17 cellular contexts compared by ENCODE assay signal in the genomic region with DNA sequence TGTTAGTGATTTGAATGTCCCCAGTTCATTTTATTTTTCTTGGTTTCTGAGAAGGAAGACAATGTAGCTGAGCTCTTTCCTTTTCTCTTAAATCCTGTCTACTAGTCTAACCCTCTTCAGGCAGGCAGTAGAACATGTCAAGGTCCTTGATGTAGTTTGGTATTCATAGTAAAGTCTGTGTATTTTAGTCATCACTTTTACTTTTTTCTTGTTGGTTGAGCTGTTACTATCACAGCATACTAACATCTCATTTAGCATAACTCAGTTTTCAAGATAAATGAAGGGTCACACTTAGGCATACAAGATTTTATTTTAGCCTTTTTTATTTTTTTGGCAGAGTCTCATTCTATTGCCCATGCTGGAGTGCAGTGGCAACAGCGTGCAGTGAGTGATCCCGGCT.
DNase-seq lines count a peak whose midpoint lies in the region; ATAC-seq and TF ChIP-seq lines count a peak whose summit lies in the region.
"Had no signal": no experiment of that assay in that cellular context is flagged by ENCODE, and none has a peak within 500 bp of the region (broad histone marks: within the 10 kb centered on the region; RNA-seq: fewer than 3 reads in every experiment).

No MANE protein-coding gene starts in this region.

- no peak for ATAC-seq in activated naive CD8-positive, alpha-beta T cell treated with anti-CD3 and anti-CD28 coated beads, Interleukin-2, amount 50 U/mL, for 24 hours
- ATAC-seq in activated T-helper 17 cell treated with anti-CD3 and anti-CD28 coated beads, Interleukin-2, amount 50 U/mL, for 72 hours (replicated peaks): peak; percentile 27
- ATAC-seq in naive thymus-derived CD8-positive, alpha-beta T cell: no peak
- ATAC-seq in HG02798 (IDR thresholded peaks at IDR 0.05; ENCODE audit: poor library complexity, unreplicated experiment): no peak
- ATAC-seq in gastrocnemius medialis: no peak
- ATAC-seq: HCT116 had no signal

- H3K4me3 Mint-ChIP-seq in activated naive CD8-positive, alpha-beta T cell: no peak overlapping the region
- no peak overlapping the region for H3K4me3 Mint-ChIP-seq in activated naive CD8-positive, alpha-beta T cell treated with anti-CD3 and anti-CD28 coated beads, Interleukin-2, amount 50 U/mL, for 24 hours
- H3K4me3 Mint-ChIP-seq in activated T-helper 17 cell treated with anti-CD3 and anti-CD28 coated beads, Interleukin-2, amount 50 U/mL, for 72 hours: no peak overlapping the region
- peak overlapping the region in 1 of 10 donors; percentile 23 for H3K4me3 Mint-ChIP-seq in naive thymus-derived CD8-positive, alpha-beta T cell

- no peaks in the 10 kb centered on the region for H3K27me3 Mint-ChIP-seq in activated naive CD8-positive, alpha-beta T cell
- H3K27me3 Mint-ChIP-seq in activated naive CD8-positive, alpha-beta T cell treated with anti-CD3 and anti-CD28 coated beads, Interleukin-2, amount 50 U/mL, for 24 hours: no peaks in the 10 kb centered on the region
- no peaks in the 10 kb centered on the region for H3K27me3 Mint-ChIP-seq in activated T-helper 17 cell treated with anti-CD3 and anti-CD28 coated beads, Interleukin-2, amount 50 U/mL, for 72 hours
- H3K27me3 Mint-ChIP-seq in naive thymus-derived CD8-positive, alpha-beta T cell: no peaks in the 10 kb centered on the region

- peaks cover 3% of the 10 kb centered on the region for H3K36me3 Mint-ChIP-seq in activated naive CD8-positive, alpha-beta T cell
- peaks cover 11% of the 10 kb centered on the region for H3K36me3 Mint-ChIP-seq in activated naive CD8-positive, alpha-beta T cell treated with anti-CD3 and anti-CD28 coated beads, Interleukin-2, amount 50 U/mL, for 24 hours (ENCODE audit: low read depth)
- peaks cover 36% of the 10 kb centered on the region for H3K36me3 Mint-ChIP-seq in activated T-helper 17 cell treated with anti-CD3 and anti-CD28 coated beads, Interleukin-2, amount 50 U/mL, for 72 hours (ENCODE audit: low read depth)
- H3K36me3 Mint-ChIP-seq in naive thymus-derived CD8-positive, alpha-beta T cell: peaks cover 5 to 20% (median 9%) of the 10 kb centered on the region in 3 donors

- no peak overlapping the region for H3K4me3 ChIP-seq in gastrocnemius medialis

- TF ChIP-seq POLR2A in gastrocnemius medialis (IDR thresholded peaks at IDR 0.05): no peak

- H3K4me1 ChIP-seq in gastrocnemius medialis: peaks cover 11 to 13% of the 10 kb centered on the region in 2 donors

- H3K9me3 ChIP-seq in gastrocnemius medialis: no peaks in the 10 kb centered on the region

- no peaks in the 10 kb centered on the region for H3K36me3 ChIP-seq in gastrocnemius medialis

- in situ Hi-C loops in gastrocnemius medialis (cut with MboI; ENCODE audit: low sequenced_read_pairs in 4 of 4): no loop called here

- intact Hi-C loops in gastrocnemius medialis (cut with DNase I; ENCODE audit: low total_unique reads): no loop called here

- H3K27ac ChIP-seq in gastrocnemius medialis: no peak overlapping the region
- H3K27ac ChIP-seq: KMS-11 had no signal

- no peaks in the 10 kb centered on the region for H3K27me3 ChIP-seq in gastrocnemius medialis

- no peak for DNase-seq in activated naive CD8-positive, alpha-beta T cell treated with anti-CD3 and anti-CD28 coated beads, Interleukin-2, amount 50 U/mL, for 24 hours
- no peak for DNase-seq in naive thymus-derived CD8-positive, alpha-beta T cell
- DNase-seq in globus pallidus (ENCODE audit: low spot score): no peak
- no peak for DNase-seq in gastrocnemius medialis
- DNase-seq: GOT3, NCI-H1417, NCI-H187 treated with DMSO at 0.1 percent for 48 hours, NCI-H2227 treated with DMSO at 0.1 percent for 48 hours, NCI-H510A treated with DMSO at 0.1 percent for 48 hours, NCI-H774, OCI-M1, Right ventricle myocardium superior had no signal

- H3K27ac Mint-ChIP-seq in activated naive CD8-positive, alpha-beta T cell: peak overlapping the region; percentile 2
- H3K27ac Mint-ChIP-seq in activated naive CD8-positive, alpha-beta T cell treated with anti-CD3 and anti-CD28 coated beads, Interleukin-2, amount 50 U/mL, for 24 hours: no peak overlapping the region
- no peak overlapping the region for H3K27ac Mint-ChIP-seq in activated T-helper 17 cell treated with anti-CD3 and anti-CD28 coated beads, Interleukin-2, amount 50 U/mL, for 72 hours
- H3K27ac Mint-ChIP-seq in naive thymus-derived CD8-positive, alpha-beta T cell: peak overlapping the region in 7 of 10 donors; percentile 14 to 71 (median 48)

- POLR2A ChIA-PET in naive thymus-derived CD8-positive, alpha-beta T cell (lab: Charles Lee): interaction anchor here (0.6 to 1.2 kb wide), 3 partner anchors 28 to 85 kb away, joined by 3 to 4 read pairs (median 3); a partner anchor contains a TSS

- peaks cover 50% of the 10 kb centered on the region for H3K4me1 Mint-ChIP-seq in activated naive CD8-positive, alpha-beta T cell (ENCODE audit: low read depth)
- peaks cover 39% of the 10 kb centered on the region for H3K4me1 Mint-ChIP-seq in activated naive CD8-positive, alpha-beta T cell treated with anti-CD3 and anti-CD28 coated beads, Interleukin-2, amount 50 U/mL, for 24 hours
- H3K4me1 Mint-ChIP-seq in activated T-helper 17 cell treated with anti-CD3 and anti-CD28 coated beads, Interleukin-2, amount 50 U/mL, for 72 hours: peaks cover 30% of the 10 kb centered on the region
- H3K4me1 Mint-ChIP-seq in naive thymus-derived CD8-positive, alpha-beta T cell: peaks cover 28 to 59% (median 55%) of the 10 kb centered on the region in 4 donors

- no peaks in the 10 kb centered on the region for H3K9me3 Mint-ChIP-seq in activated naive CD8-positive, alpha-beta T cell (ENCODE audit: low read depth)
- no peaks in the 10 kb centered on the region for H3K9me3 Mint-ChIP-seq in activated naive CD8-positive, alpha-beta T cell treated with anti-CD3 and anti-CD28 coated beads, Interleukin-2, amount 50 U/mL, for 24 hours
- H3K9me3 Mint-ChIP-seq in activated T-helper 17 cell treated with anti-CD3 and anti-CD28 coated beads, Interleukin-2, amount 50 U/mL, for 72 hours: no peaks in the 10 kb centered on the region
- H3K9me3 Mint-ChIP-seq in naive thymus-derived CD8-positive, alpha-beta T cell: peaks cover 0 to 1% (median 0%) of the 10 kb centered on the region in 9 donors

- TF ChIP-seq CTCF in gastrocnemius medialis (IDR thresholded peaks at IDR 0.05 in 4 of 5, conservative IDR thresholded peaks at IDR 0.05 in 1 of 5): no peak

Comparison
In these comparisons a context has a peak if more than half of its experiments do, and no peak if none do; other contexts are left out.
1. H3K27ac Mint-ChIP-seq: peak in activated naive CD8-positive, alpha-beta T cell (single experiment) and naive thymus-derived CD8-positive, alpha-beta T cell (7 of 10); none in activated naive CD8-positive, alpha-beta T cell treated with anti-CD3 and anti-CD28 coated beads, Interleukin-2, amount 50 U/mL, for 24 hours (single experiment) and activated T-helper 17 cell treated with anti-CD3 and anti-CD28 coated beads, Interleukin-2, amount 50 U/mL, for 72 hours (single experiment).